ENCODE assay signal across 1 cellular context in genomic region chr12:3973269-3973884, GRCh38.
TF ChIP-seq lines count a peak whose summit lies in the region.

No MANE protein-coding gene starts in this region.

TF ChIP-seq in WTC11, 78 proteins besides CTCF, POLR2A, EP300 and RAD21:
- TF ChIP-seq, protein P1, sequence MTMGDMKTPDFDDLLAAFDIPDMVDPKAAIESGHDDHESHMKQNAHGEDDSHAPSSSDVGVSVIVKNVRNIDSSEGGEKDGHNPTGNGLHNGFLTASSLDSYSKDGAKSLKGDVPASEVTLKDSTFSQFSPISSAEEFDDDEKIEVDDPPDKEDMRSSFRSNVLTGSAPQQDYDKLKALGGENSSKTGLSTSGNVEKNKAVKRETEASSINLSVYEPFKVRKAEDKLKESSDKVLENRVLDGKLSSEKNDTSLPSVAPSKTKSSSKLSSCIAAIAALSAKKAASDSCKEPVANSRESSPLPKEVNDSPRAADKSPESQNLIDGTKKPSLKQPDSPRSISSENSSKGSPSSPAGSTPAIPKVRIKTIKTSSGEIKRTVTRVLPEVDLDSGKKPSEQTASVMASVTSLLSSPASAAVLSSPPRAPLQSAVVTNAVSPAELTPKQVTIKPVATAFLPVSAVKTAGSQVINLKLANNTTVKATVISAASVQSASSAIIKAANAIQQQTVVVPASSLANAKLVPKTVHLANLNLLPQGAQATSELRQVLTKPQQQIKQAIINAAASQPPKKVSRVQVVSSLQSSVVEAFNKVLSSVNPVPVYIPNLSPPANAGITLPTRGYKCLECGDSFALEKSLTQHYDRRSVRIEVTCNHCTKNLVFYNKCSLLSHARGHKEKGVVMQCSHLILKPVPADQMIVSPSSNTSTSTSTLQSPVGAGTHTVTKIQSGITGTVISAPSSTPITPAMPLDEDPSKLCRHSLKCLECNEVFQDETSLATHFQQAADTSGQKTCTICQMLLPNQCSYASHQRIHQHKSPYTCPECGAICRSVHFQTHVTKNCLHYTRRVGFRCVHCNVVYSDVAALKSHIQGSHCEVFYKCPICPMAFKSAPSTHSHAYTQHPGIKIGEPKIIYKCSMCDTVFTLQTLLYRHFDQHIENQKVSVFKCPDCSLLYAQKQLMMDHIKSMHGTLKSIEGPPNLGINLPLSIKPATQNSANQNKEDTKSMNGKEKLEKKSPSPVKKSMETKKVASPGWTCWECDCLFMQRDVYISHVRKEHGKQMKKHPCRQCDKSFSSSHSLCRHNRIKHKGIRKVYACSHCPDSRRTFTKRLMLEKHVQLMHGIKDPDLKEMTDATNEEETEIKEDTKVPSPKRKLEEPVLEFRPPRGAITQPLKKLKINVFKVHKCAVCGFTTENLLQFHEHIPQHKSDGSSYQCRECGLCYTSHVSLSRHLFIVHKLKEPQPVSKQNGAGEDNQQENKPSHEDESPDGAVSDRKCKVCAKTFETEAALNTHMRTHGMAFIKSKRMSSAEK (CRISPR knock-in tag; IDR thresholded peaks at IDR 0.05; ENCODE audit: borderline replicate concordance): no peak
- no peak for TF ChIP-seq E2F5 (CRISPR knock-in tag; IDR thresholded peaks at IDR 0.05)
- no peak for TF ChIP-seq ATF6 (CRISPR knock-in tag; IDR thresholded peaks at IDR 0.05)
- TF ChIP-seq STAT6 (CRISPR knock-in tag; conservative IDR thresholded peaks at IDR 0.05; ENCODE audit: low read depth): no peak
- no peak for TF ChIP-seq MAX (CRISPR knock-in tag; IDR thresholded peaks at IDR 0.05)
- TF ChIP-seq ETV6 (CRISPR knock-in tag; IDR thresholded peaks at IDR 0.05): no peak
- TF ChIP-seq JUN (CRISPR knock-in tag; IDR thresholded peaks at IDR 0.05): no peak
- TF ChIP-seq OVOL2 (CRISPR knock-in tag; IDR thresholded peaks at IDR 0.05; ENCODE audit: borderline replicate concordance): no peak
- TF ChIP-seq IRF2 (CRISPR knock-in tag; IDR thresholded peaks at IDR 0.05; ENCODE audit: borderline replicate concordance, low read depth): no peak
- no peak for TF ChIP-seq CREM (CRISPR knock-in tag; IDR thresholded peaks at IDR 0.05)
